Comparison of ENCODE assay signal across 26 cellular contexts in the genomic region with DNA sequence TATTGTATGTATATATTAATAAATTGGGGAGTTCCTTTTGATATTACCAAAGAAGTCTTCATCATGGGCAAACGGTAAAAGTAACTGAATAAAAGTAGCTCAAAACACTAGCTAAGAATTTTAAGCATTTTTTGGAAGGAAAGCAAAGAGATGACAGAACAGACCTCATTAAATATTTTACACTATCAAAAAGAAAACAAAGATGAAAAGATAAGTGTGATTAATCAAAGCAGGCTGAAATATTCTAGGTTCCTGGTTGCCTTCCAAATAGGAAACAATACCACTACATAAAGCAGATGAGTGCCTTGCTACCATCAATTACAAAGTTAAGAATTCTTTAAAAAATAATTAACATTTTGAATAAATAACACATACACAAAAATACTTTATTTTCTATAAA.
"Had no signal": no experiment of that assay in that cellular context is flagged by ENCODE, and none has a peak within 500 bp of the region (broad histone marks: within the 10 kb centered on the region; RNA-seq: fewer than 3 reads in every experiment).

No MANE protein-coding gene starts in this region.

- ATAC-seq: effector memory CD8-positive, alpha-beta T cell; gastrocnemius medialis; heart right ventricle; left cardiac atrium; left lung; left ventricle myocardium superior; lower lobe of right lung; mucosa of descending colon; naive thymus-derived CD8-positive, alpha-beta T cell had no signal

- H3K9me3 ChIP-seq: colonic mucosa, esophagus muscularis mucosa, gastrocnemius medialis, heart right ventricle, left lung, lower lobe of right lung, mucosa of descending colon had no signal

- H3K4me3 Mint-ChIP-seq: dendritic cell treated with granulocyte-macrophage colony-stimulating factor and Interleukin-4, amounts not matched to agents 40 ng/mL and 50 ng/mL, for 4 days; effector memory CD8-positive, alpha-beta T cell; endodermal cell; mesothelial cell of epicardium had no signal

- H3K27ac Mint-ChIP-seq: dendritic cell treated with granulocyte-macrophage colony-stimulating factor and Interleukin-4, amounts not matched to agents 40 ng/mL and 50 ng/mL, for 4 days; endodermal cell; mesothelial cell of epicardium; naive B cell had no signal

- DNase-seq: colonic mucosa; cortex of kidney; effector CD8-positive, alpha-beta T cell; effector memory CD8-positive, alpha-beta T cell; endodermal cell; foreskin fibroblast; foreskin melanocyte; gastrocnemius medialis; glutamatergic neuron; head of caudate nucleus; heart right ventricle; hippocampal formation; left cardiac atrium; left lung; left ventricle myocardium superior; lower lobe of right lung; mesenchymal stem cell; mucosa of descending colon; naive B cell; naive thymus-derived CD8-positive, alpha-beta T cell had no signal

- H3K4me3 ChIP-seq: colonic mucosa, esophagus muscularis mucosa, gastrocnemius medialis, heart right ventricle, left lung, lower lobe of right lung, mucosa of descending colon had no signal

- H3K9me3 Mint-ChIP-seq: dendritic cell treated with granulocyte-macrophage colony-stimulating factor and Interleukin-4, amounts not matched to agents 40 ng/mL and 50 ng/mL, for 4 days; effector memory CD8-positive, alpha-beta T cell; endodermal cell; mesothelial cell of epicardium; naive B cell; naive thymus-derived CD8-positive, alpha-beta T cell had no signal

- H3K27ac ChIP-seq: colonic mucosa, esophagus muscularis mucosa, gastrocnemius medialis, heart right ventricle, left lung, lower lobe of right lung had no signal

- H3K27me3 ChIP-seq: colonic mucosa, esophagus muscularis mucosa, gastrocnemius medialis, heart right ventricle, left lung had no signal

- H3K4me1 ChIP-seq: colonic mucosa had no signal

- H3K36me3 ChIP-seq: colonic mucosa had no signal

- FAIRE-seq: endometrium, islet of Langerhans, keratinocyte had no signal

- H3K27me3 Mint-ChIP-seq: dendritic cell treated with granulocyte-macrophage colony-stimulating factor and Interleukin-4, amounts not matched to agents 40 ng/mL and 50 ng/mL, for 4 days; effector memory CD8-positive, alpha-beta T cell; naive B cell; naive thymus-derived CD8-positive, alpha-beta T cell had no signal
